ENCODE assay signal across 17 cellular contexts in the genomic region with DNA sequence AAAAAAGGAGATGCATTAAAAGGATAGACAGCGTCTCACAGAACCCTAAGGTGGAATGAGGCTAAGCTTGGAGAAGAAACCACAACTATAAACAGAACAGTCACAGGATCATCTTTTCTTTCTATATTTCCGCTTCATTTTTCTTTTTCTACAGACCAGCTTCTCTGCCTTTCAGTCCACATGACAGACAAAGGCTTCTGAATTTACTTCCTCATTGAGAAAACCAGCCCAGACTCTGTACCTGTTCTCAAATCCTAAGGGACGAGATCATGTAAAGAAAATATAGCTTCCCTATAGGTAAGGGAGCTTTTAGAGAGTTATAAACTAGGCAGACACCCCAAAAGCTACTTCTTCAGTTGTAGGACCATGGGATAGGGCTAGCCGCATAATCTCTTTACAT.
"Had no signal": no experiment of that assay in that cellular context is flagged by ENCODE, and none has a peak within 500 bp of the region (broad histone marks: within the 10 kb centered on the region; RNA-seq: fewer than 3 reads in every experiment).

No MANE protein-coding gene starts in this region.

- H3K4me2 ChIP-seq: hepatocyte had no signal

- H3K4me1 ChIP-seq: pancreas had no signal

- H3K4me3 ChIP-seq: colonic mucosa, hepatocyte, pancreas, sigmoid colon, spleen had no signal

- H3K4me1 Mint-ChIP-seq: brain had no signal

- H3K27ac Mint-ChIP-seq: activated CD4-positive, alpha-beta T cell treated with anti-CD3 and anti-CD28 coated beads for 36 hours; activated CD8-positive, alpha-beta T cell treated with anti-CD3 and anti-CD28 coated beads for 36 hours; activated naive CD8-positive, alpha-beta T cell; brain had no signal

- H3K4me3 Mint-ChIP-seq: activated CD4-positive, alpha-beta T cell treated with anti-CD3 and anti-CD28 coated beads for 36 hours; activated CD8-positive, alpha-beta T cell treated with anti-CD3 and anti-CD28 coated beads for 36 hours; activated naive CD8-positive, alpha-beta T cell; activated T-cell treated with anti-CD3 and anti-CD28 coated beads, Interleukin-2, amount 50 U/mL, for 4 hours; brain had no signal

- H3K27ac ChIP-seq: colonic mucosa, hepatocyte, pancreas, sigmoid colon, WERI-Rb-1 had no signal

- DNase-seq: activated CD4-positive, alpha-beta T cell treated with anti-CD3 and anti-CD28 coated beads for 36 hours; activated CD8-positive, alpha-beta T cell treated with anti-CD3 and anti-CD28 coated beads for 36 hours; activated gamma-delta T cell; activated T-cell treated with anti-CD3 and anti-CD28 coated beads, Interleukin-2, amount 50 U/mL, for 4 hours; central memory CD4-positive, alpha-beta T cell; colonic mucosa; kidney glomerular epithelial cell; left ventricle myocardium superior; pancreas; sigmoid colon; spleen; T-helper 9 cell; WERI-Rb-1 had no signal

- FAIRE-seq: endometrium, pancreas had no signal

- H3K27me3 Mint-ChIP-seq: activated CD4-positive, alpha-beta T cell treated with anti-CD3 and anti-CD28 coated beads for 36 hours; activated CD8-positive, alpha-beta T cell treated with anti-CD3 and anti-CD28 coated beads for 36 hours; activated naive CD8-positive, alpha-beta T cell had no signal

- H3K27me3 ChIP-seq: colonic mucosa, hepatocyte, pancreas, sigmoid colon, spleen had no signal

- H2AFZ ChIP-seq: hepatocyte had no signal

- H3K36me3 ChIP-seq: colonic mucosa, pancreas had no signal

- H3K9me3 Mint-ChIP-seq: activated CD8-positive, alpha-beta T cell treated with anti-CD3 and anti-CD28 coated beads for 36 hours; activated T-cell treated with anti-CD3 and anti-CD28 coated beads, Interleukin-2, amount 50 U/mL, for 4 hours had no signal

- H3K9me3 ChIP-seq: colonic mucosa, pancreas, sigmoid colon, spleen had no signal
